In genomic region chr12:10395390-10395998, GRCh38 we compare ENCODE assay signal across 8 cellular contexts. TPM values are rescaled to one million over a fixed set of nuclear protein-coding genes. Genes with fewer than 3 reads are reported as not detected.
A peak's percentile ranks its signal among the peaks of the same experiment; 100 is the strongest.
DNase-seq lines count a peak whose midpoint lies in the region; ATAC-seq lines count a peak whose summit lies in the region.

No MANE protein-coding gene starts in this region.

- no peaks in the 10 kb centered on the region for H3K9me3 Mint-ChIP-seq in activated T-cell treated with anti-CD3 and anti-CD28 coated beads, Interleukin-2, amount 50 U/mL, for 24 hours
- peaks cover 0 to 5% (median 0%) of the 10 kb centered on the region in 9 donors for H3K9me3 Mint-ChIP-seq in naive thymus-derived CD8-positive, alpha-beta T cell

- peaks cover 2% of the 10 kb centered on the region for H3K36me3 Mint-ChIP-seq in activated T-cell treated with anti-CD3 and anti-CD28 coated beads, Interleukin-2, amount 50 U/mL, for 24 hours (ENCODE audit: low read depth)
- peaks cover 4 to 18% (median 13%) of the 10 kb centered on the region in 3 donors for H3K36me3 Mint-ChIP-seq in naive thymus-derived CD8-positive, alpha-beta T cell

- DNase-seq in activated T-cell treated with anti-CD3 and anti-CD28 coated beads, Interleukin-2, amount 50 U/mL, for 24 hours: no peak
- DNase-seq in activated T-cell treated with anti-CD3 and anti-CD28 coated beads for 4 hours: no peak
- DNase-seq in NCI-H69 (lab: John Stamatoyannopoulos, UW): peak; percentile 9
- peak; percentile 64 to 72 for DNase-seq in dermis microvascular lymphatic vessel endothelial cell (ENCODE audit: low read depth in 2 of 2)
- peak in 6 of 10 donors; percentile 43 to 87 (median 69) for DNase-seq in naive thymus-derived CD8-positive, alpha-beta T cell
- DNase-seq in NCI-H1694 (lab: John Stamatoyannopoulos, UW): no peak
- DNase-seq in RPMI8226: no peak

- H3K4me3 Mint-ChIP-seq in activated T-cell treated with anti-CD3 and anti-CD28 coated beads, Interleukin-2, amount 50 U/mL, for 24 hours: peak overlapping the region; percentile 19
- peak overlapping the region; percentile 63 to 91 (median 83) for H3K4me3 Mint-ChIP-seq in naive thymus-derived CD8-positive, alpha-beta T cell

- peak overlapping the region; percentile 88 for H3K27ac Mint-ChIP-seq in activated T-cell treated with anti-CD3 and anti-CD28 coated beads, Interleukin-2, amount 50 U/mL, for 24 hours
- peak overlapping the region; percentile 97 to 100 (median 99) for H3K27ac Mint-ChIP-seq in naive thymus-derived CD8-positive, alpha-beta T cell

- H3K27me3 Mint-ChIP-seq in activated T-cell treated with anti-CD3 and anti-CD28 coated beads, Interleukin-2, amount 50 U/mL, for 24 hours: peaks cover 11% of the 10 kb centered on the region
- H3K27me3 Mint-ChIP-seq in naive thymus-derived CD8-positive, alpha-beta T cell: no peaks in the 10 kb centered on the region

- peak; percentile 55 for ATAC-seq in HG02970 (IDR thresholded peaks at IDR 0.05; ENCODE audit: low FRiP score, unreplicated experiment)
- peak; percentile 71 to 80 for ATAC-seq in naive thymus-derived CD8-positive, alpha-beta T cell

- POLR2A ChIA-PET in naive thymus-derived CD8-positive, alpha-beta T cell (lab: Charles Lee): interaction anchor here (0.6 to 5.2 kb wide), 15 partner anchors 8 to 166 kb away, joined by 3 to 35 read pairs (median 4); partner anchors contain the start of gene KLRC4

- H3K4me1 Mint-ChIP-seq in activated T-cell treated with anti-CD3 and anti-CD28 coated beads, Interleukin-2, amount 50 U/mL, for 24 hours (ENCODE audit: low read depth): peaks cover 56% of the 10 kb centered on the region
- H3K4me1 Mint-ChIP-seq in naive thymus-derived CD8-positive, alpha-beta T cell: peaks cover 35 to 78% (median 70%) of the 10 kb centered on the region in 4 donors

RNA-seq across cellular contexts. Expression of gene KLRK1, which starts 5.7 kb away (rescaled TPM):
- not detected in 2 replicates for total RNA-seq in dermis microvascular lymphatic vessel endothelial cell
- total RNA-seq in naive thymus-derived CD8-positive, alpha-beta T cell: 100 to 1,000 TPM; 792 to 865 TPM
- 100 to 1,000 TPM; 525 to 619 (median 611) TPM for polyA plus RNA-seq in naive thymus-derived CD8-positive, alpha-beta T cell

RNA-seq across cellular contexts. Expression of gene KLRC4, which starts 14.1 kb away (rescaled TPM):
- not detected in 2 replicates for total RNA-seq in dermis microvascular lymphatic vessel endothelial cell
- 10 to 100 TPM; 55.4 to 57.6 TPM for total RNA-seq in naive thymus-derived CD8-positive, alpha-beta T cell
- polyA plus RNA-seq in naive thymus-derived CD8-positive, alpha-beta T cell: 10 to 100 TPM in 2 of 3 donors, 1 to 10 TPM in 1; 1.3 to 31.8 (median 13.6) TPM

RNA-seq across cellular contexts. Expression of gene KLRC3, which starts 24.9 kb away (rescaled TPM):
- total RNA-seq in dermis microvascular lymphatic vessel endothelial cell: not detected in 2 replicates
- 1 to 10 TPM; 3.2 to 4.6 TPM for total RNA-seq in naive thymus-derived CD8-positive, alpha-beta T cell
- polyA plus RNA-seq in naive thymus-derived CD8-positive, alpha-beta T cell: 1 to 10 TPM; 2.2 to 6.4 (median 3.9) TPM

RNA-seq across cellular contexts. Expression of gene KLRC2, which starts 40.3 kb away (rescaled TPM):
- not detected in 2 replicates for total RNA-seq in dermis microvascular lymphatic vessel endothelial cell
- total RNA-seq in naive thymus-derived CD8-positive, alpha-beta T cell: 1 to 10 TPM; 1.9 to 3.6 TPM
- 10 to 100 TPM in 1 of 3 donors, under 1 TPM in 2; 0.62 to 25.0 (median 0.76) TPM for polyA plus RNA-seq in naive thymus-derived CD8-positive, alpha-beta T cell

RNA-seq across cellular contexts. Expression of gene KLRC1, which starts 57.7 kb away (rescaled TPM):
- total RNA-seq in dermis microvascular lymphatic vessel endothelial cell: not detected in 2 replicates
- total RNA-seq in naive thymus-derived CD8-positive, alpha-beta T cell: 1 to 10 TPM; 4.4 TPM
- 1 to 10 TPM in 1 of 3 donors, under 1 TPM in 2; 0.32 to 1.1 (median 0.91) TPM for polyA plus RNA-seq in naive thymus-derived CD8-positive, alpha-beta T cell

Comparison
In these comparisons a context has a peak if more than half of its experiments do, and no peak if none do; other contexts are left out.
1. DNase-seq: peak in NCI-H69 (single experiment), dermis microvascular lymphatic vessel endothelial cell (2 of 2) and naive thymus-derived CD8-positive, alpha-beta T cell (6 of 10); none in activated T-cell treated with anti-CD3 and anti-CD28 coated beads, Interleukin-2, amount 50 U/mL, for 24 hours (single experiment), activated T-cell treated with anti-CD3 and anti-CD28 coated beads for 4 hours (single experiment), NCI-H1694 (single experiment) and RPMI8226 (single experiment).
2. RNA of gene KLRK1, which starts 5.7 kb away (total RNA-seq): 792 to 865 TPM in naive thymus-derived CD8-positive, alpha-beta T cell; not detected in dermis microvascular lymphatic vessel endothelial cell; every median in the first group is over 100 times any median in the second.
3. RNA of gene KLRC4, which starts 14.1 kb away (total RNA-seq): 55.4 to 57.6 TPM in naive thymus-derived CD8-positive, alpha-beta T cell; not detected in dermis microvascular lymphatic vessel endothelial cell; every median in the first group is over 10 times any median in the second.